In genomic region chr16:87918866-87919680, GRCh38 we compare ENCODE assay signal across 17 cellular contexts. TPM values are rescaled to one million over a fixed set of nuclear protein-coding genes. Genes with fewer than 3 reads are reported as not detected.
DNase-seq lines count a peak whose midpoint lies in the region; ATAC-seq lines count a peak whose summit lies in the region.
"Had no signal": no experiment of that assay in that cellular context is flagged by ENCODE, and none has a peak within 500 bp of the region (broad histone marks: within the 10 kb centered on the region; RNA-seq: fewer than 3 reads in every experiment).

No MANE protein-coding gene starts in this region.

- ATAC-seq in sciatic nerve (peak; percentile 83), GM21825 (IDR thresholded peaks at IDR 0.05; ENCODE audit: unreplicated experiment) (no peak)

- DNase-seq in AG20443 (ENCODE audit: low spot score) (peak; percentile 65), MV-4-11 (lab: John Stamatoyannopoulos, UW) (peak; percentile 44), fibroblast of peridontal ligament (ENCODE audit: extremely low read depth) (peak; percentile 58), sciatic nerve (ENCODE audit: low spot score) (peak; percentile 86), islet precursor cell (no peak), T-helper 9 cell (no peak)
- DNase-seq in activated CD4-positive, alpha-beta T cell treated with anti-CD3 and anti-CD28 coated beads, Interleukin-2, amount 50 U/mL, for 48 hours, result no peak
- DNase-seq: activated CD4-positive, CD25-positive, alpha-beta regulatory T cell; DMS53; lower lobe of right lung; NCI-H1436; NCI-H446 treated with DMSO at 0.1 percent for 48 hours; SW 1271 had no signal

- intact Hi-C loops in sciatic nerve (cut with DNase I), result no loop called here

RNA-seq across cellular contexts. Expression of gene CA5A, which starts 17.3 kb away (rescaled TPM):
- not detected for total RNA-seq in sciatic nerve
- total RNA-seq: epithelial cell of proximal tubule, OCI-LY7, temporal lobe had no signal

RNA-seq across cellular contexts. Expression of gene BANP, which starts 32.2 kb away (rescaled TPM):
- 32.3 TPM for total RNA-seq in sciatic nerve

RNA-seq across cellular contexts. Expression of gene SLC7A5, which starts 49.8 kb away (rescaled TPM):
- 11.5 TPM for total RNA-seq in sciatic nerve

Comparison
In these comparisons a context has a peak if more than half of its experiments do, and no peak if none do; other contexts are left out.
1. DNase-seq: peak in AG20443 (single experiment), MV-4-11 (single experiment), fibroblast of peridontal ligament (single experiment) and sciatic nerve (single experiment); none in islet precursor cell (single experiment), activated CD4-positive, alpha-beta T cell treated with anti-CD3 and anti-CD28 coated beads, Interleukin-2, amount 50 U/mL, for 48 hours (0 of 2) and T-helper 9 cell (single experiment).